In the genomic region with DNA sequence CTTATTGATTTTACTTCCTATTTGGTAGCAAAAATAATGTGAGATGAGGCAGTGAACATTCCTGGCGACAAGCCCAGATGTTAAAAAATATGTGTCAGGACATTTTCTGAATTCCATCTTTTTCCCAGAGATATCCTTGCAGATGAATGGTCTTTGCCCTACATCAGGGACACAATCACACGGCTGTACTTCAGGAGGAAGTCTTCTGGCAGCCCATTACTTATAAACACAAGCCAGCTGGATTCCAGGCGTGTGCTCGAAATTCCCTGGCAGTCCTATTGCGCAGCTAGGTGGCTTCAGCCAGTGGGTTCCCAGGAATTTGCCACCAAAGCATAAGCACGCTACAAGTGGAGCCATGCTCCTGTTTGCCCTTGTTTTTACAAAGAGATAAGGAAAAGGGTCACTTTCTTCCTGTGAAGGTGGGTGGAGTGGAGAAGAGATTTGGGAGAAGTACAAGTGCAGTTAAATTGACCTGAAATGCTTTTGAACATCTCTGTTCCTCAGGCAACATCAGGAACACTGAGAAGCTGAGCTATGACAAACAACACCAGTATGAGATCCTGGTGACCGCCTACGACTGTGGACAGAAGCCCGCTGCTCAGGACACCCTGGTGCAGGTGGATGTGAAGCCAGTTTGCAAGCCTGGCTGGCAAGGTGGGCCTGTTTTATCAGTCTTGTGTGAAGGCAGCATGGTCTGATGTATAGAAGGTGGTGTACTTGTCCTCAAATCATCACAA, we compare ENCODE assay signal across 11 cellular contexts.
A peak's percentile ranks its signal among the peaks of the same experiment; 100 is the strongest.
DNase-seq lines count a peak whose midpoint lies in the region; ATAC-seq, FAIRE-seq and TF ChIP-seq lines count a peak whose summit lies in the region.
"Had no signal": no experiment of that assay in that cellular context is flagged by ENCODE, and none has a peak within 500 bp of the region (broad histone marks: within the 10 kb centered on the region; RNA-seq: fewer than 3 reads in every experiment).

No MANE protein-coding gene starts in this region.

- H3K9ac ChIP-seq in HepG2 (ENCODE audit: insufficient read depth, low read depth, low read length), result no peak overlapping the region

- no peaks in the 10 kb centered on the region for H3K79me2 ChIP-seq in HepG2 (ENCODE audit: insufficient read depth, low read length)

- TF ChIP-seq POLR2A in HepG2 (IDR thresholded peaks at IDR 0.05; ENCODE audit: insufficient read depth in 1 of 2, low read depth in 2 of 2, low read length in 2 of 2), result no peak

- no TSS peak for BruUV-seq in HepG2 (replicated peaks; lab: Mats Ljungman, UMichigan)

- FAIRE-seq in HepG2 (lab: Jason Lieb, UNC), result no peak
- FAIRE-seq: G401.6 had no signal

- H3K36me3 Mint-ChIP-seq in type B pancreatic cell, result no peaks in the 10 kb centered on the region

- no peaks in the 10 kb centered on the region for H3K9me3 Mint-ChIP-seq in type B pancreatic cell

- no peak overlapping the region for H2AFZ ChIP-seq in HepG2 (ENCODE audit: low read length)

- POLR2A ChIA-PET in HepG2 (lab: Yijun Ruan, JAX), result no interaction called here

- H3K27ac ChIP-seq in HepG2 (ENCODE audit: extremely low read length, insufficient read depth, low read length), result no peak overlapping the region
- H3K27ac ChIP-seq: vagina had no signal

- DNase-seq in LHCN-M2 (ENCODE audit: low read depth) (peak; percentile 75), dermis microvascular lymphatic vessel endothelial cell (ENCODE audit: low read depth in 2 of 2) (peak; percentile 69 to 90), HepG2 (ENCODE audit: low spot score) (peak; percentile 20), type B pancreatic cell (ENCODE audit: extremely low spot score, unreplicated experiment) (no peak), cortex of kidney (lab: John Stamatoyannopoulos, UW) (no peak), NCI-H345 treated with DMSO at 0.1 percent for 48 hours (lab: John Stamatoyannopoulos, UW; ENCODE audit: unreplicated experiment) (no peak)
- DNase-seq: H7, NCI-H82 had no signal

- TF ChIP-seq RAD21 in HepG2 (CRISPR knock-in tag; IDR thresholded peaks at IDR 0.05), result no peak

- peaks cover 30% of the 10 kb centered on the region for H3K4me1 Mint-ChIP-seq in type B pancreatic cell (ENCODE audit: unreplicated experiment)

- no peaks in the 10 kb centered on the region for H3K9me3 ChIP-seq in HepG2 (ENCODE audit: low read length)
- H3K9me3 ChIP-seq: vagina had no signal

- peak overlapping the region; percentile 42 for H3K27ac Mint-ChIP-seq in type B pancreatic cell

- peak; percentile 23; the same call in 1 of the 3 replicates for ATAC-seq in HepG2
- ATAC-seq in GM21825 (IDR thresholded peaks at IDR 0.05; ENCODE audit: unreplicated experiment), result no peak

- in situ Hi-C loops in HepG2 (cut with HindIII; ENCODE audit: extremely low pct_ligation_motif_present, low pct_unique_long_range_greater_than_20kb), result no loop called here

- intact Hi-C loops in HepG2 (cut with micrococcal nuclease; ENCODE audit: unreplicated experiment), result no loop called here

- no peaks in the 10 kb centered on the region for H3K27me3 ChIP-seq in HepG2 (ENCODE audit: control insufficient read depth in 1 of 2, insufficient read depth in 2 of 2, low read length in 2 of 2)
- H3K27me3 ChIP-seq: vagina had no signal

- CTCF ChIA-PET in HepG2 (lab: Yijun Ruan, JAX; ENCODE audit: low intra/inter-chr PET ratio, low total read pairs), result no interaction called here

- peak overlapping the region; percentile 2 for H3K4me3 Mint-ChIP-seq in type B pancreatic cell

- H3K4me3 ChIP-seq in HepG2 (replicated peaks in 1 of 3; ENCODE audit: insufficient read depth in 1 of 3, low read depth in 2 of 3, low read length in 3 of 3), result no peak overlapping the region
- H3K4me3 ChIP-seq: vagina had no signal

- 4% methylated on average over 6 of the region's 9 CpGs for WGBS in HepG2 (ENCODE audit: low lambda C conversion rate)

- H3K27me3 Mint-ChIP-seq in type B pancreatic cell, result peaks cover 3% of the 10 kb centered on the region

- no peak overlapping the region for H3K4me2 ChIP-seq in HepG2 (ENCODE audit: low read depth, low read length)

- TF ChIP-seq EP300 in HepG2 (IDR thresholded peaks at IDR 0.05; ENCODE audit: low read depth in 2 of 2, low read length in 2 of 2), result no peak
- no peak for TF ChIP-seq EP300 in HepG2 (CRISPR knock-in tag; IDR thresholded peaks at IDR 0.05; ENCODE audit: borderline replicate concordance)

- no peaks in the 10 kb centered on the region for H3K36me3 ChIP-seq in HepG2 (replicated peaks in 1 of 2; ENCODE audit: control insufficient read depth in 1 of 2, insufficient read depth in 2 of 2, low read length in 2 of 2)
- H3K36me3 ChIP-seq: vagina had no signal

- H3K4me1 ChIP-seq in HepG2 (ENCODE audit: insufficient read depth, low read length), result 0 out of 2 replicates have a peak, but pooled peaks cover 5% of the 10 kb centered on the region
- H3K4me1 ChIP-seq: vagina had no signal

- no peaks in the 10 kb centered on the region for H4K20me1 ChIP-seq in HepG2 (ENCODE audit: insufficient read depth, low read length)

- TF ChIP-seq CTCF in HepG2 (CRISPR knock-in tag; IDR thresholded peaks at IDR 0.05), result no peak
- no peak for TF ChIP-seq CTCF in type B pancreatic cell (conservative IDR thresholded peaks at IDR 0.05)

TF ChIP-seq in HepG2, 621 proteins besides CTCF, POLR2A, EP300 and RAD21:
- no peak for TF ChIP-seq MTF1 (CRISPR knock-in tag; IDR thresholded peaks at IDR 0.05)
- TF ChIP-seq, protein P1, sequence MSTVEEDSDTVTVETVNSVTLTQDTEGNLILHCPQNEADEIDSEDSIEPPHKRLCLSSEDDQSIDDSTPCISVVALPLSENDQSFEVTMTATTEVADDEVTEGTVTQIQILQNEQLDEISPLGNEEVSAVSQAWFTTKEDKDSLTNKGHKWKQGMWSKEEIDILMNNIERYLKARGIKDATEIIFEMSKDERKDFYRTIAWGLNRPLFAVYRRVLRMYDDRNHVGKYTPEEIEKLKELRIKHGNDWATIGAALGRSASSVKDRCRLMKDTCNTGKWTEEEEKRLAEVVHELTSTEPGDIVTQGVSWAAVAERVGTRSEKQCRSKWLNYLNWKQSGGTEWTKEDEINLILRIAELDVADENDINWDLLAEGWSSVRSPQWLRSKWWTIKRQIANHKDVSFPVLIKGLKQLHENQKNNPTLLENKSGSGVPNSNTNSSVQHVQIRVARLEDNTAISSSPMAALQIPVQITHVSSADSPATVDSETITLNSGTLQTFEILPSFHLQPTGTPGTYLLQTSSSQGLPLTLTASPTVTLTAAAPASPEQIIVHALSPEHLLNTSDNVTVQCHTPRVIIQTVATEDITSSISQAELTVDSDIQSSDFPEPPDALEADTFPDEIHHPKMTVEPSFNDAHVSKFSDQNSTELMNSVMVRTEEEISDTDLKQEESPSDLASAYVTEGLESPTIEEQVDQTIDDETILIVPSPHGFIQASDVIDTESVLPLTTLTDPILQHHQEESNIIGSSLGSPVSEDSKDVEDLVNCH (CRISPR knock-in tag; IDR thresholded peaks at IDR 0.05), result no peak
TF ChIP-seq in HepG2: peak in this region for 0.

Comparison
In these comparisons a context has a peak if more than half of its experiments do, and no peak if none do; other contexts are left out.
1. DNase-seq: peak in LHCN-M2 (single experiment), dermis microvascular lymphatic vessel endothelial cell (2 of 2) and HepG2 (single experiment); none in type B pancreatic cell (single experiment), cortex of kidney (single experiment) and NCI-H345 treated with DMSO at 0.1 percent for 48 hours (single experiment).